ENCODE assay signal across 8 cellular contexts in the genomic region with DNA sequence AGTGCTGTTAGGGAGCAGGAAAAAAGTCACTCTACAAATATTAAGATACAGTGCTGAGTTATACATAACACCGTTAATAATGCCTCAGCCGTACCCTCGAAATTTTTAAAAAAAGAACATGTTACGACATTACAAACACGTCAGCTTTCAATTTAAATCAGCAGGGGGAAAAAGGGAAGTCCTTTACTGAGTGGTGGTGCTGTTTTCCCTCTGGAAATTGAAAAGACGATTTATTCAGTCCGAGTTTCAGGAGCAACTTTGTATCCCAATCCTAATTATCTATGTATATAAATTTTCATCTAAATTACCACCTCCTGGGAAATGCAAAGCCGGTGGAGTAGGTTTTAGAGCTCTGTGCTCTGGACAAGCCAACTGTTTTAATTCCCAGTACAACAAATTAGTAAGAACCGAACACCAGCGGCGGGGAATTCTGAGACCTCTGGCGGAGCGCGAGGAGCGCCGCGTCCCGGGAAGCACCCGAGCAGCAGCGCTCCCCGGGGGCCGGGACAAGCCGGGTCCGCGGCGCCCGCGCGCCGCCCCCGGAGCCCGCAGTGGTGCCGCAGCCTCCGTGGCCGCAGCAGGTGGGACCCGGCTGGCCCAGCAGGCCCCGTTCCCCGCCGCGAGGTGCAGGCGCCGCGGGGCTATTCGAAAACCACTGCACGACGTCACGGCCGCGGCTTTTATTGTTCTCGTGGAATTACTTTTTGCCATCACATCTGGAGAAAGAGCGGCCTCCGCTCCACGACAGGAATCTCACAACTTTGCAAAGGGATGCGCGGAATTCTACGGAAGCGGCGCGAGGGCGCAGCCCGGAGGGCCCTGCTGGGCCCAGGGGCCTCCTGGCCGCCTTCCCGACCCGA. TPM values are rescaled to one million over a fixed set of nuclear protein-coding genes. Genes with fewer than 3 reads are reported as not detected.
DNase-seq lines count a peak whose midpoint lies in the region; ATAC-seq and TF ChIP-seq lines count a peak whose summit lies in the region.

No MANE protein-coding gene starts in this region.

- peaks cover 21% of the 10 kb centered on the region for H3K4me1 Mint-ChIP-seq in CD8-positive, alpha-beta T cell (ENCODE audit: low read depth)
- peaks cover 21 to 24% of the 10 kb centered on the region in 2 donors for H3K4me1 Mint-ChIP-seq in immature natural killer cell

- H3K9ac ChIP-seq in HUES48 (ENCODE audit: low read depth, low read length) (peak overlapping the region; percentile 65), mammary epithelial cell (ENCODE audit: insufficient read depth, low read length) (peak overlapping the region; percentile 74)

- H3K36me3 Mint-ChIP-seq in CD8-positive, alpha-beta T cell = no peaks in the 10 kb centered on the region
- H3K36me3 Mint-ChIP-seq in immature natural killer cell = no peaks in the 10 kb centered on the region

- H2AFZ ChIP-seq in mammary epithelial cell (ENCODE audit: low read depth, low read length) = peak overlapping the region; percentile 78

- intact Hi-C loops in CD8-positive, alpha-beta T cell (cut with DNase I, micrococcal nuclease) = loop anchor here (2.0 to 10.0 kb wide), 12 partner anchors 105 to 1490 kb away; a partner anchor contains a TSS
- intact Hi-C loops in mammary epithelial cell (cut with micrococcal nuclease) = loop anchor here (1.0 to 5.0 kb wide), 5 partner anchors 288 to 1022 kb away; a partner anchor contains a TSS
- intact Hi-C loops in spleen (cut with DNase I; ENCODE audit: low total_unique reads) = loop anchor here (5.0 to 10.0 kb wide), 3 partner anchors 105 to 1015 kb away; a partner anchor contains a TSS

- TF ChIP-seq POLR2A in spleen (IDR thresholded peaks at IDR 0.05) = no peak

- CTCF ChIA-PET in CD8-positive, alpha-beta T cell (lab: Charles Lee) = interaction anchor here (0.7 to 3.3 kb wide), 13 partner anchors 12 to 1029 kb away, joined by 3 to 36 read pairs (median 7); a partner anchor contains a TSS
- CTCF ChIA-PET in mammary epithelial cell (lab: Charles Lee; ENCODE audit: low non-redundant PET) = interaction anchor here (0.6 to 1.1 kb wide), 4 partner anchors 105 to 882 kb away, joined by 3 to 6 read pairs (median 4); no protein-coding TSS in a partner anchor

- H3K9me3 ChIP-seq in CD8-positive, alpha-beta T cell (ENCODE audit: low read length) = no peaks in the 10 kb centered on the region
- no peaks in the 10 kb centered on the region for H3K9me3 ChIP-seq in HUES48 (ENCODE audit: control insufficient read depth, insufficient read depth, low read length)
- no peaks in the 10 kb centered on the region for H3K9me3 ChIP-seq in mammary epithelial cell (replicated peaks; ENCODE audit: insufficient read depth, low read length)
- no peaks in the 10 kb centered on the region for H3K9me3 ChIP-seq in spleen

- no peak overlapping the region for H3K27ac ChIP-seq in CD8-positive, alpha-beta T cell (ENCODE audit: low read depth, low read length)
- H3K27ac ChIP-seq in HUES48 (ENCODE audit: low read depth, low read length) (peak overlapping the region; percentile 16), mammary epithelial cell (ENCODE audit: insufficient read depth, low read depth, low read length) (peak overlapping the region; percentile 70), spleen (peak overlapping the region; percentile 27 to 90 (median 86))

- peak overlapping the region; percentile 85 for H3K4me2 ChIP-seq in mammary epithelial cell (ENCODE audit: insufficient read depth, low read depth, low read length)

- 0% methylated on average over 18 of the region's 64 CpGs for WGBS in mammary epithelial cell (ENCODE audit: low coverage, missing lambda C conversion rate)
- 0 to 1% (median 1%) methylated on average over 13 to 64 of the region's 64 CpGs for WGBS in spleen, 5 donors

- H3K79me2 ChIP-seq in mammary epithelial cell (ENCODE audit: insufficient read depth, low read length) = peaks cover 61% of the 10 kb centered on the region

- no peaks in the 10 kb centered on the region for H3K9me3 Mint-ChIP-seq in CD8-positive, alpha-beta T cell
- no peaks in the 10 kb centered on the region for H3K9me3 Mint-ChIP-seq in immature natural killer cell

- H3K27me3 ChIP-seq in CD8-positive, alpha-beta T cell (ENCODE audit: insufficient read depth, low read length) = peaks cover 5% of the 10 kb centered on the region
- peaks cover 32% of the 10 kb centered on the region for H3K27me3 ChIP-seq in HUES48 (ENCODE audit: control insufficient read depth, insufficient read depth, low read length)
- H3K27me3 ChIP-seq in mammary epithelial cell (ENCODE audit: insufficient read depth, low read length) = no peaks in the 10 kb centered on the region
- peaks cover 0 to 38% (median 6%) of the 10 kb centered on the region in 7 donors for H3K27me3 ChIP-seq in spleen (replicated peaks in 1 of 7)

- in situ Hi-C loops in mammary epithelial cell (cut with MboI; ENCODE audit: low sequenced_read_pairs in 2 of 2) = loop anchor here in 1 of 2 donors (10.0 kb wide), 1 partner anchor 1022 kb away; no protein-coding TSS in a partner anchor

- no peaks in the 10 kb centered on the region for H3K36me3 ChIP-seq in CD8-positive, alpha-beta T cell (ENCODE audit: insufficient read depth, low read length)
- H3K36me3 ChIP-seq in HUES48 (ENCODE audit: control insufficient read depth, insufficient read depth, low read length) = no peaks in the 10 kb centered on the region
- no peaks in the 10 kb centered on the region for H3K36me3 ChIP-seq in mammary epithelial cell (ENCODE audit: insufficient read depth, low read length)
- H3K36me3 ChIP-seq in spleen = no peaks in the 10 kb centered on the region

- no peaks in the 10 kb centered on the region for H4K20me1 ChIP-seq in mammary epithelial cell (ENCODE audit: insufficient read depth, low read length)

- no peak overlapping the region for H3K27ac Mint-ChIP-seq in CD8-positive, alpha-beta T cell
- H3K27ac Mint-ChIP-seq in immature natural killer cell = no peak overlapping the region

- no TSS peak for BruUV-seq in mammary epithelial cell (replicated peaks; lab: Mats Ljungman, UMichigan)

- H3K4me3 ChIP-seq in CD8-positive, alpha-beta T cell (ENCODE audit: low read depth, low read length) = peak overlapping the region; percentile 0
- H3K4me3 ChIP-seq in HUES48 (ENCODE audit: low read depth, low read length) (peak overlapping the region; percentile 79), mammary epithelial cell (replicated peaks in 1 of 3; ENCODE audit: insufficient read depth in 1 of 3, low read depth in 2 of 3, low read length in 3 of 3) (peak overlapping the region; percentile 68 to 78 (median 71)), spleen (peak overlapping the region; percentile 53 to 88 (median 68))

- peak overlapping the region; percentile 76 for H3K4me3 Mint-ChIP-seq in CD8-positive, alpha-beta T cell
- peak overlapping the region; percentile 70 to 87 (median 78) for H3K4me3 Mint-ChIP-seq in immature natural killer cell

- no peak for ATAC-seq in CD8-positive, alpha-beta T cell
- ATAC-seq in GM19397 (IDR thresholded peaks at IDR 0.05; ENCODE audit: unreplicated experiment) (peak; percentile 15), esophagus mucosa (no peak)

- POLR2A ChIA-PET in CD8-positive, alpha-beta T cell (lab: Charles Lee) = no interaction called here

- H3K4me1 ChIP-seq in CD8-positive, alpha-beta T cell (ENCODE audit: insufficient read depth, low read length) = peaks cover 12% of the 10 kb centered on the region
- H3K4me1 ChIP-seq in HUES48 (ENCODE audit: control insufficient read depth, insufficient read depth, low read length) (peaks cover 37% of the 10 kb centered on the region), mammary epithelial cell (ENCODE audit: insufficient read depth, low read length) (peaks cover 23% of the 10 kb centered on the region), spleen (peaks cover 3 to 61% (median 30%) of the 10 kb centered on the region in 6 donors)

- dilution Hi-C loops in mammary epithelial cell (cut with HindIII; ENCODE audit: low sequenced_read_pairs) = no loop called here

- no peak for TF ChIP-seq CTCF in CD8-positive, alpha-beta T cell (IDR thresholded peaks at IDR 0.05)
- TF ChIP-seq CTCF in mammary epithelial cell (conservative IDR thresholded peaks at IDR 0.05 in 1 of 2, IDR thresholded peaks at IDR 0.05 in 1 of 2; ENCODE audit: extremely low read depth in 1 of 2, insufficient read depth in 1 of 2, low read depth in 1 of 2, low read length in 2 of 2) (no peak), spleen (IDR thresholded peaks at IDR 0.05 in 8 of 11, conservative IDR thresholded peaks at IDR 0.05 in 3 of 11) (no peak)

- peaks cover 22% of the 10 kb centered on the region for H3K27me3 Mint-ChIP-seq in CD8-positive, alpha-beta T cell (ENCODE audit: low read depth)
- H3K27me3 Mint-ChIP-seq in immature natural killer cell (ENCODE audit: low read depth in 3 of 3) = peaks cover 18 to 27% (median 21%) of the 10 kb centered on the region in 3 donors

- peak in 4 of 7 experiments; percentile 0 to 49 (median 14) for DNase-seq in CD8-positive, alpha-beta T cell
- DNase-seq in SKM-1 treated with dmso at 0.1 percent for 144 hours (lab: John Stamatoyannopoulos, UW; ENCODE audit: unreplicated experiment) (peak; percentile 45), mammary epithelial cell (peak; percentile 33), immature natural killer cell (peak in 2 of 3 donors; percentile 14), spleen (peak; percentile 84)

RNA-seq across cellular contexts. Expression of a gene that starts 1.0 kb away (rescaled TPM):
- under 1 TPM; 0.44 to 0.62 TPM for total RNA-seq in CD8-positive, alpha-beta T cell
- total RNA-seq in mammary epithelial cell (10 to 100 TPM; 43.7 to 62.3 TPM), spleen (10 to 100 TPM; 18.7 to 59.8 (median 30.5) TPM), esophagus mucosa (12.0 TPM)
- polyA plus RNA-seq in mammary epithelial cell (88.9 TPM), immature natural killer cell (under 1 TPM in 2 of 3 donors, not detected in 1; 0.34 to 0.36 TPM), spleen (10 to 100 TPM in 1 of 3 donors, 1 to 10 TPM in 2; 6.6 to 12.2 (median 6.8) TPM)
- polyA minus RNA-seq in mammary epithelial cell = 79.3 TPM

Comparison
In these comparisons a context has a peak if more than half of its experiments do, and no peak if none do; other contexts are left out.
1. DNase-seq: peak in every context shown above with its lines; median percentile 84 in spleen; 45 in SKM-1 treated with dmso at 0.1 percent for 144 hours; 33 in mammary epithelial cell; 14 in immature natural killer cell; 14 in CD8-positive, alpha-beta T cell.
2. H3K4me3 ChIP-seq: peak in every context shown above with its lines; median percentile 79 in HUES48; 71 in mammary epithelial cell; 68 in spleen; 0 in CD8-positive, alpha-beta T cell.